Comparison of ENCODE assay signal across 7 cellular contexts in the genomic region with DNA sequence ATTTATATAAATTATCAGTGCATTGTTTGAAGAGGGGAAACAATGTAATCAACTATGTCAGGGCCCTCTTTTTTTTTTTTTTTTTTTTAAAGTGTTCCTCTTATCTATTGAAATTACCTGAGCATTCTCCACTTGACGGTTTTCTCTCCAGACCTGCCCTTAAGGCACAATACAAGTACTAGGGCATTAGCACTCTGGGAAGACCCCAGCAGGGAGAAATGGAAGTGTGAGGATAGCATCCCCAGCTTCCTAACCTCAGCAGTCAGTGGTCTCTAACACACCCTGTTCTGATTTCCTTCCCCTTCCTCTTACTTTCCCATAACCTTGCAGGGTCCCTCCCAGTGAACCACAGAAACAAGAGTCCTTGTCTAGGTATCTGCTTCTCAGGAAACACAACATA.
"Had no signal": no experiment of that assay in that cellular context is flagged by ENCODE, and none has a peak within 500 bp of the region (broad histone marks: within the 10 kb centered on the region; RNA-seq: fewer than 3 reads in every experiment).

No MANE protein-coding gene starts in this region.

- H3K4me3 ChIP-seq: GM23248, HAP-1 had no signal

- H3K27ac Mint-ChIP-seq: HFFc6 had no signal

- ATAC-seq: HCT116 had no signal

- H3K9me3 ChIP-seq: HAP-1 had no signal

- H3K36me3 ChIP-seq: HAP-1 had no signal

- H3K4me1 ChIP-seq: HAP-1 had no signal

- H3K9ac ChIP-seq: GM23248 had no signal

- H3K27ac ChIP-seq: GM23248 had no signal

- DNase-seq: GM23248, GOT3, H7, HFFc6, IMR-90 had no signal

- H3K4me3 Mint-ChIP-seq: HFFc6 had no signal
